Comparison of ENCODE assay signal across 10 cellular contexts in the genomic region with DNA sequence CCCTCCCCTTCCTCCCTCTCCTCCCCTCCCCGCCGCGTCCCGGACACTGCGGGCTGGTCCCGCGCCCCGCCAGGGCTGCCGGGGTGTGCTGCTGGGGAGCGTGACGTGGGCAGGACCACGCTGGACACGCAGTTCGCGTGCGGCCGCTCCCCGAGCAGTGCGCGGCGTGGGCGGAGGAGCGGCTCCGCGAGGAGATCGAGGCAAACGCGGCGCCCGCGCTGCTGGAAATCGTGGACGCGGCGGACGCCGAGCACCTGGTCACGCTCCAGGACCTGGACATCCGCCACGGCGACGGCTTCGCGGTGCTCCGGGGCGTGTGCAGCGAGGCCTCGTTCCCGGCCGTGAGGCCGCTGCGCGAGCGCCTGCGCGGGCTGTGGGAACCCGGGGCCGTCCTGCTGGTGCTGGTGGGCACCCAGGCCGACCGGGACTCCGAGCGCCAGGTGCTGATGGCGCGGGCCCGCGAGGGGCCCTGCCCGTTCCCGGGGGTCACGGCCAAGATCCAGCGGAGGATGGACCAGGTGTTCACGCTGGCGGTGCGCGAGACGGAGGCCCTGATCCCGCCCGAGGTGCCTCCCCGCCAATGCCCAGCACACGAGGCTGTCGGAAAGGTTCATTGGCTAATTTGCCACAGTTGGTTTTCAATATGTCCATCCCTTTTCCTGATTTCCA.
DNase-seq lines count a peak whose midpoint lies in the region; FAIRE-seq and TF ChIP-seq lines count a peak whose summit lies in the region.
"Had no signal": no experiment of that assay in that cellular context is flagged by ENCODE, and none has a peak within 500 bp of the region (broad histone marks: within the 10 kb centered on the region; RNA-seq: fewer than 3 reads in every experiment).

No MANE protein-coding gene starts in this region.

- no peak for FAIRE-seq in bronchial epithelial cell (lab: Jason Lieb, UNC)
- no peak for FAIRE-seq in urothelium cell line (lab: Jason Lieb, UNC)
- FAIRE-seq: frontal cortex had no signal

- peak overlapping the region; percentile 33 to 76 (median 70) for H3K9ac ChIP-seq in skeletal muscle tissue (ENCODE audit: low read depth in 1 of 3, low read length in 3 of 3)

- DNase-seq in HFF-Myc (ENCODE audit: extremely low read depth, low read depth), result no peak
- DNase-seq in bronchial epithelial cell (ENCODE audit: low read depth), result no peak
- peak; percentile 20 for DNase-seq in iris pigment epithelial cell (ENCODE audit: low read depth)
- DNase-seq in D341Med (ENCODE audit: low spot score), result no peak
- no peak for DNase-seq in urothelium cell line (ENCODE audit: low spot score)
- DNase-seq in central memory CD4-positive, alpha-beta T cell, result no peak
- no peak for DNase-seq in activated T-helper 1 cell treated with anti-CD3 and anti-CD28 coated beads, Interleukin-12 subunit alpha, Interleukin-12 subunit beta, Interleukin-2, Interleukin-4 antibody, amounts not matched to agents 30 ng/mL and 10 ng/mL and 1 ng/mL, durations not matched to agents 14 hours and 24 hours and 36 hours (ENCODE audit: low spot score)
- DNase-seq: NCI-H446 had no signal

- H3K4me1 ChIP-seq in skeletal muscle tissue (ENCODE audit: control insufficient read depth in 3 of 3, insufficient read depth in 3 of 3, low read length in 3 of 3), result peaks cover 6 to 11% (median 8%) of the 10 kb centered on the region in 3 donors

- intact Hi-C loops in activated T-helper 1 cell treated with anti-CD3 and anti-CD28 coated beads, Interleukin-12 subunit alpha, Interleukin-12 subunit beta, Interleukin-2, Interleukin-4 antibody, amounts not matched to agents 30 ng/mL and 10 ng/mL and 1 ng/mL, durations not matched to agents 14 hours and 24 hours and 36 hours (cut with micrococcal nuclease), result no loop called here

- H3K9me3 Mint-ChIP-seq in activated T-helper 1 cell treated with anti-CD3 and anti-CD28 coated beads, Interleukin-12 subunit alpha, Interleukin-12 subunit beta, Interleukin-2, Interleukin-4 antibody, amounts not matched to agents 30 ng/mL and 10 ng/mL and 1 ng/mL, durations not matched to agents 14 hours and 24 hours and 36 hours, result peaks cover 17% of the 10 kb centered on the region

- H3K27me3 Mint-ChIP-seq in activated T-helper 1 cell treated with anti-CD3 and anti-CD28 coated beads, Interleukin-12 subunit alpha, Interleukin-12 subunit beta, Interleukin-2, Interleukin-4 antibody, amounts not matched to agents 30 ng/mL and 10 ng/mL and 1 ng/mL, durations not matched to agents 14 hours and 24 hours and 36 hours (ENCODE audit: insufficient read depth), result peaks cover 36% of the 10 kb centered on the region

- no peak overlapping the region for H3K4me3 Mint-ChIP-seq in activated T-helper 1 cell treated with anti-CD3 and anti-CD28 coated beads, Interleukin-12 subunit alpha, Interleukin-12 subunit beta, Interleukin-2, Interleukin-4 antibody, amounts not matched to agents 30 ng/mL and 10 ng/mL and 1 ng/mL, durations not matched to agents 14 hours and 24 hours and 36 hours

- H3K27ac Mint-ChIP-seq in activated T-helper 1 cell treated with anti-CD3 and anti-CD28 coated beads, Interleukin-12 subunit alpha, Interleukin-12 subunit beta, Interleukin-2, Interleukin-4 antibody, amounts not matched to agents 30 ng/mL and 10 ng/mL and 1 ng/mL, durations not matched to agents 14 hours and 24 hours and 36 hours, result no peak overlapping the region

- H3K4me1 Mint-ChIP-seq in activated T-helper 1 cell treated with anti-CD3 and anti-CD28 coated beads, Interleukin-12 subunit alpha, Interleukin-12 subunit beta, Interleukin-2, Interleukin-4 antibody, amounts not matched to agents 30 ng/mL and 10 ng/mL and 1 ng/mL, durations not matched to agents 14 hours and 24 hours and 36 hours (ENCODE audit: low read depth), result no peaks in the 10 kb centered on the region

- H3K9me3 ChIP-seq in skeletal muscle tissue (ENCODE audit: control insufficient read depth in 3 of 3, low read length in 3 of 3), result peaks cover 0 to 4% (median 0%) of the 10 kb centered on the region in 3 donors

- peak overlapping the region; percentile 43 for H3K4me3 ChIP-seq in HFF-Myc (replicated peaks; ENCODE audit: low read depth, low read length)
- peak overlapping the region; percentile 11 for H3K4me3 ChIP-seq in bronchial epithelial cell (ENCODE audit: low read depth, low read length)
- H3K4me3 ChIP-seq in skeletal muscle tissue (ENCODE audit: low read length in 3 of 3), result peak overlapping the region; percentile 56 to 70 (median 64)

- H3K27ac ChIP-seq in skeletal muscle tissue (ENCODE audit: low read depth, low read length), result peak overlapping the region; percentile 90

- peaks cover 2% of the 10 kb centered on the region for H3K36me3 Mint-ChIP-seq in activated T-helper 1 cell treated with anti-CD3 and anti-CD28 coated beads, Interleukin-12 subunit alpha, Interleukin-12 subunit beta, Interleukin-2, Interleukin-4 antibody, amounts not matched to agents 30 ng/mL and 10 ng/mL and 1 ng/mL, durations not matched to agents 14 hours and 24 hours and 36 hours (ENCODE audit: low read depth)

- TF ChIP-seq CTCF in HFF-Myc (IDR thresholded peaks at IDR 0.05; ENCODE audit: low read depth, low read length, missing control alignments), result no peak
- no peak for TF ChIP-seq CTCF in bronchial epithelial cell (IDR thresholded peaks at IDR 0.05; ENCODE audit: insufficient read depth, low read length, severe bottlenecking)

- peaks cover 16% of the 10 kb centered on the region for H3K27me3 ChIP-seq in bronchial epithelial cell (ENCODE audit: control insufficient read depth, insufficient read depth, low read length)
- peaks cover 0 to 3% (median 0%) of the 10 kb centered on the region in 3 donors for H3K27me3 ChIP-seq in skeletal muscle tissue (ENCODE audit: control insufficient read depth in 3 of 3, insufficient read depth in 3 of 3, low read length in 3 of 3)

- H3K36me3 ChIP-seq in bronchial epithelial cell (ENCODE audit: control insufficient read depth, insufficient read depth, low read length) (no peaks in the 10 kb centered on the region), skeletal muscle tissue (ENCODE audit: control insufficient read depth in 3 of 3, insufficient read depth in 3 of 3, low read length in 3 of 3) (no peaks in the 10 kb centered on the region)

Comparison
In these comparisons a context has a peak if more than half of its experiments do, and no peak if none do; other contexts are left out.
1. H3K4me3 ChIP-seq: peak in every context shown above with its lines; median percentile 64 in skeletal muscle tissue; 43 in HFF-Myc; 11 in bronchial epithelial cell.